Comparison of ENCODE assay signal across 8 cellular contexts in the genomic region with DNA sequence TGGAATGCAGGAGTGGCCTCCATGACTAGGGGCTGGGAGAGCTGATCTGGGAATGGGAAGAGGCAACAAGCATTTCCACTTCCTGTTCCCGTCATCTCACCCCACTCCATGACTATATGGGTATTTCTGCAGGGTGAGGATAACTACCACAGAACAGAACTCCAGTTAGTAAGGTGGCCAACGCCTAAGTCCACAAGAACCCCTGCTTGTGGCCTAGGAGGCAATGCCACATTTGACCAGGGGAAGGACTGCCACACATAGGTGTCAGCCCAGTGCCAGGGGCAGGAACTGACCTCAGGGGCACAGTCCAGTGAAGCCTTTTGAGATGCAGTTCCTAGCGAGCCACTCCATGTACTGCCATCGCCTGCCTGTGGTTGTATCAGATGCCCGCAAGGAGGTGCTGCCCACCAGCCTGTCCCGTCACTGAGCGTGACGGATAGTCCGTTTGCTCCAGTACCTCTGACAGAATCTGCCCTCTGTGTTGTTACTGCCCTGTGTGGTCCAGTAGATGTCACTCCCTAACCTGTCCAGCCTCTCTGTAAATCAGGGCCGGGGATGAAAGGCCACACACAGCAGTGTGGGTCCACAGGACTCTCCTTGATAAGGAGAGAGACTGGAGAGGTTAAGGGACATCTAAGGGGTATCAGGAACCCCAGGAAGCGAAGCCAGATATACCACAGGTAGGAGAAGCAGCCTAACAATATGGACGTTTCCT. TPM values are rescaled to one million over a fixed set of nuclear protein-coding genes. Genes with fewer than 3 reads are reported as not detected.
A peak's percentile ranks its signal among the peaks of the same experiment; 100 is the strongest.
DNase-seq lines count a peak whose midpoint lies in the region; ATAC-seq, FAIRE-seq and TF ChIP-seq lines count a peak whose summit lies in the region.

No MANE protein-coding gene starts in this region.

- TF ChIP-seq POLR2A in H1 (IDR thresholded peaks at IDR 0.05; ENCODE audit: control extremely low read depth in 1 of 2, low read depth in 2 of 2, low read length in 2 of 2) (no peak), transverse colon (IDR thresholded peaks at IDR 0.05) (no peak)

- no peak overlapping the region for H4K8ac ChIP-seq in H1 (ENCODE audit: extremely low read depth, insufficient read depth, low read length)

- no peaks in the 10 kb centered on the region for H3K36me3 ChIP-seq in H1 (ENCODE audit: control insufficient read depth in 2 of 4, insufficient read depth in 4 of 4, low read length in 3 of 4)
- H3K36me3 ChIP-seq in transverse colon = no peaks in the 10 kb centered on the region

- no peak overlapping the region for H3K23ac ChIP-seq in H1 (ENCODE audit: insufficient read length)

- H3K9ac ChIP-seq in H1 (replicated peaks in 1 of 4; ENCODE audit: extremely low read depth in 1 of 4, low read depth in 3 of 4, low read length in 3 of 4) = no peak overlapping the region

- no peak overlapping the region for H3K4ac ChIP-seq in H1 (replicated peaks; ENCODE audit: insufficient read length, low read depth, low read length)

- WGBS in H1 (ENCODE audit: extremely low coverage in 1 of 2, insufficient coverage in 1 of 2, insufficient read length in 1 of 2, insufficient replicate concordance in 2 of 2, low coverage in 1 of 2, low lambda C conversion rate in 2 of 2, missing lambda C conversion rate in 1 of 2), 2 experiments = 34% methylated on average over 12 of the region's 12 CpGs; no CpG with 5 or more reads in 1 of the 2 experiments
- 23 to 35% methylated on average over 2 to 11 of the region's 12 CpGs for WGBS in transverse colon (ENCODE audit: low coverage in 1 of 2), 2 donors

- peak; percentile 90 for TF ChIP-seq RAD21 in H1 (IDR thresholded peaks at IDR 0.05 in 1 of 2, conservative IDR thresholded peaks at IDR 0.05 in 1 of 2; ENCODE audit: low read depth in 2 of 2, low read length in 2 of 2)

- CTCF ChIA-PET in H1 (lab: Charles Lee; ENCODE audit: partially characterized antibody) = interaction anchor here (0.6 to 6.5 kb wide), 37 partner anchors 8 to 264 kb away, joined by 3 to 57 read pairs (median 5); a partner anchor contains a TSS

- POLR2A ChIA-PET in H1 (lab: Charles Lee; ENCODE audit: partially characterized antibody) = interaction anchor here (0.9 kb wide), 1 partner anchor 265 kb away, joined by 3 read pairs; no protein-coding TSS in a partner anchor

- no peak overlapping the region for H2BK20ac ChIP-seq in H1 (ENCODE audit: low read length)

- H3K4me1 ChIP-seq in H1 (replicated peaks in 1 of 4; ENCODE audit: control insufficient read depth in 3 of 4, insufficient read depth in 4 of 4, low read length in 3 of 4) (peaks cover 0 to 2% (median 0%) of the 10 kb centered on the region in 4 experiments; a peak in 1 of 7 replicates), transverse colon (peaks cover 7 to 35% (median 17%) of the 10 kb centered on the region in 4 donors)

- H2AFZ ChIP-seq in H1 (ENCODE audit: low read length) = 0 out of 2 replicates have a peak overlapping the region, but pooled peaks have one; percentile 11

- H4K91ac ChIP-seq in H1 (replicated peaks; ENCODE audit: insufficient read length, low read length) = no peak overlapping the region

- H3K4me3 ChIP-seq in H1 (ENCODE audit: extremely low read depth in 1 of 4, insufficient read depth in 2 of 4, low read depth in 3 of 4, low read length in 4 of 4) (no peak overlapping the region), transverse colon (no peak overlapping the region)

- H2BK5ac ChIP-seq in H1 (ENCODE audit: low read depth, low read length) = no peak overlapping the region

- no peaks in the 10 kb centered on the region for H3K27me3 ChIP-seq in H1 (replicated peaks in 1 of 4; ENCODE audit: control insufficient read depth in 3 of 4, extremely low read depth in 1 of 4, insufficient read depth in 3 of 4, low read length in 3 of 4)
- no peaks in the 10 kb centered on the region for H3K27me3 ChIP-seq in transverse colon

- TF ChIP-seq CTCF in VCaP (conservative IDR thresholded peaks at IDR 0.05) = peak; percentile 84
- TF ChIP-seq CTCF in H1 (IDR thresholded peaks at IDR 0.05; ENCODE audit: control extremely low read depth in 1 of 3, insufficient read depth in 1 of 3, low read depth in 1 of 3, low read length in 3 of 3) = peak; percentile 95 to 99 (median 97)
- peak; percentile 61 to 94 (median 76) for TF ChIP-seq CTCF in transverse colon (IDR thresholded peaks at IDR 0.05)

- intact Hi-C loops in Right ventricle myocardium inferior (cut with DNase I) = loop anchor here (2.0 to 5.0 kb wide), 3 partner anchors 50 to 264 kb away; a partner anchor contains a TSS
- intact Hi-C loops in cardiac septum (cut with DNase I) = loop anchor here (5.0 kb wide), 1 partner anchor 264 kb away; a partner anchor contains a TSS
- intact Hi-C loops in transverse colon (cut with DNase I; ENCODE audit: low total_unique reads) = no loop called here

- H3K23me2 ChIP-seq in H1 (ENCODE audit: low read depth, low read length) = no peaks in the 10 kb centered on the region; the same call in 1 of the 2 replicates

- no peak overlapping the region for H2AK5ac ChIP-seq in H1 (ENCODE audit: low read depth, low read length)

- H3K4me2 ChIP-seq in H1 (ENCODE audit: insufficient read depth in 1 of 2, low read depth in 2 of 2, low read length in 2 of 2) = peak overlapping the region in 1 of 2 experiments; percentile 9; a peak in 1 of 4 replicates

- H2BK120ac ChIP-seq in H1 (replicated peaks; ENCODE audit: low read depth, low read length) = no peak overlapping the region

- in situ Hi-C loops in transverse colon (cut with MboI; ENCODE audit: low pct_ligation_motif_present in 1 of 4, low pct_unique_long_range_greater_than_20kb in 1 of 4, low sequenced_read_pairs in 3 of 4) = loop anchor here in 3 of 4 donors (10.0 to 25.0 kb wide), 3 partner anchors 52 to 254 kb away; a partner anchor contains a TSS

- H3K27ac ChIP-seq in VCaP (peak overlapping the region; percentile 24), H1 (ENCODE audit: low read depth, low read length) (no peak overlapping the region), transverse colon (peak overlapping the region in 2 of 4 donors; percentile 17 to 25)

- TF ChIP-seq EP300 in H1 (IDR thresholded peaks at IDR 0.05; ENCODE audit: borderline replicate concordance in 1 of 2, low read depth in 2 of 2, low read length in 2 of 2) (no peak), transverse colon (IDR thresholded peaks at IDR 0.05; ENCODE audit: low read depth) (no peak)

- H3K14ac ChIP-seq in H1 (ENCODE audit: insufficient read length) = no peak overlapping the region

- peak overlapping the region; percentile 50; the same call in 1 of the 2 replicates for H2BK15ac ChIP-seq in H1 (ENCODE audit: low read length)

- no peak overlapping the region for H4K5ac ChIP-seq in H1 (ENCODE audit: insufficient read length, low read depth, low read length)

- no peak overlapping the region for H2BK12ac ChIP-seq in H1 (ENCODE audit: low read depth, low read length)

- peak; percentile 56 for ATAC-seq in Right ventricle myocardium inferior
- no peak for ATAC-seq in GM21423 (IDR thresholded peaks at IDR 0.05; ENCODE audit: unreplicated experiment)

- peaks cover 4% of the 10 kb centered on the region; the same call in 1 of the 2 replicates for H3K79me1 ChIP-seq in H1 (ENCODE audit: low read depth, low read length)

- no peak overlapping the region for H3K56ac ChIP-seq in H1 (replicated peaks; ENCODE audit: insufficient read length, low read depth, low read length)

- peak; percentile 77 for FAIRE-seq in H1 (lab: Jason Lieb, UNC)

- no peaks in the 10 kb centered on the region for H4K20me1 ChIP-seq in H1 (replicated peaks in 1 of 2; ENCODE audit: control insufficient read depth in 1 of 2, insufficient read depth in 2 of 2, low read length in 2 of 2)

- H3K79me2 ChIP-seq in H1 (ENCODE audit: control insufficient read depth in 1 of 2, insufficient read depth in 2 of 2, low read length in 2 of 2) = peaks cover 0 to 7% of the 10 kb centered on the region in 2 experiments; a peak in 1 of 4 replicates

- H3K9me3 ChIP-seq in H1 (ENCODE audit: insufficient read depth in 2 of 2, low read depth in 1 of 2, low read length in 1 of 2) = no peaks in the 10 kb centered on the region
- no peaks in the 10 kb centered on the region for H3K9me3 ChIP-seq in transverse colon

- no peak overlapping the region; the same call in 1 of the 2 replicates for H3K18ac ChIP-seq in H1 (ENCODE audit: extremely low read depth, low read length)

- DNase-seq in Right ventricle myocardium inferior (ENCODE audit: missing footprints) = no peak
- DNase-seq in cardiac septum (ENCODE audit: low spot score) = no peak
- DNase-seq in NCI-H146 (lab: John Stamatoyannopoulos, UW) = peak; percentile 63
- DNase-seq in H1 (ENCODE audit: low read depth in 1 of 2, low spot score in 2 of 2) = peak; percentile 70 to 79
- peak; percentile 39 for DNase-seq in midbrain (lab: John Stamatoyannopoulos, UW)
- DNase-seq in transverse colon = peak; percentile 85

RNA-seq across cellular contexts. Expression of a gene that starts 3.5 kb away (rescaled TPM):
- 18.7 TPM for total RNA-seq in Right ventricle myocardium inferior
- total RNA-seq in cardiac septum = 18.4 TPM
- 16.5 and 20.8 TPM in 2 replicates for total RNA-seq in H1 (2021; fragmentation: NEBNext Ultra II Directional; extraction: Animal tissue kit (Norgen Biotek cat#: 25700))
- 6.8 and 7.7 TPM in 2 replicates for polyA plus RNA-seq in H1 (2011; rRNA removed)
- 10.5 TPM for polyA plus RNA-seq in H1 (2011; cell fraction: cytosol; rRNA removed)
- 4.2 TPM for polyA plus RNA-seq in H1 (2011; cell fraction: nucleus; rRNA removed)
- 9.7 to 15.8 TPM (median 10.5 TPM) in 4 replicates for polyA plus RNA-seq in H1 (2012, experiment 1 of 2)
- polyA plus RNA-seq in H1 (2012, experiment 2 of 2) = 9.9 TPM
- 14.6 TPM for polyA plus RNA-seq in H1 (2013, experiment 1 of 2)
- 14.9 TPM for polyA plus RNA-seq in H1 (2013, experiment 2 of 2)
- 7.6 and 7.7 TPM in 2 replicates for polyA minus RNA-seq in H1 (2011; rRNA and poly(A)+ RNA removed)
- 8.3 TPM for polyA minus RNA-seq in H1 (2011; cell fraction: cytosol; rRNA and poly(A)+ RNA removed)
- polyA minus RNA-seq in H1 (2011; cell fraction: nucleus; rRNA and poly(A)+ RNA removed) = 10.2 TPM
- total RNA-seq in transverse colon = 10 to 100 TPM in 3 of 4 donors, 1 to 10 TPM in 1; 9.8 to 40.5 (median 31.0) TPM

RNA-seq across cellular contexts. Expression of a gene that starts 12.2 kb away (rescaled TPM):
- total RNA-seq in Right ventricle myocardium inferior (not detected), cardiac septum (not detected), transverse colon (100 to 1,000 TPM in 2 of 4 donors, 10 to 100 TPM in 1, 1 to 10 TPM in 1; 3.4 to 150 (median 121) TPM)
- total RNA-seq in H1 (2021; fragmentation: NEBNext Ultra II Directional; extraction: Animal tissue kit (Norgen Biotek cat#: 25700)) = not detected in 2 replicates
- not detected in 2 replicates for polyA plus RNA-seq in H1 (2011; rRNA removed)
- polyA plus RNA-seq in H1 (2011; cell fraction: cytosol; rRNA removed) = not detected
- not detected for polyA plus RNA-seq in H1 (2011; cell fraction: nucleus; rRNA removed)
- not detected in 4 replicates for polyA plus RNA-seq in H1 (2012, experiment 1 of 2)
- not detected for polyA plus RNA-seq in H1 (2012, experiment 2 of 2)
- not detected for polyA plus RNA-seq in H1 (2013, experiment 1 of 2)
- polyA plus RNA-seq in H1 (2013, experiment 2 of 2) = not detected
- polyA minus RNA-seq in H1 (2011; rRNA and poly(A)+ RNA removed) = not detected in 2 replicates
- polyA minus RNA-seq in H1 (2011; cell fraction: cytosol; rRNA and poly(A)+ RNA removed) = not detected
- not detected for polyA minus RNA-seq in H1 (2011; cell fraction: nucleus; rRNA and poly(A)+ RNA removed)

RNA-seq across cellular contexts. Expression of a gene that starts 34.8 kb away (rescaled TPM):
- total RNA-seq in Right ventricle myocardium inferior (23.3 TPM), cardiac septum (11.5 TPM), transverse colon (10 to 100 TPM; 13.9 to 46.8 (median 16.4) TPM)
- 9.3 and 10.3 TPM in 2 replicates for total RNA-seq in H1 (2021; fragmentation: NEBNext Ultra II Directional; extraction: Animal tissue kit (Norgen Biotek cat#: 25700))
- 9.5 and 16.7 TPM in 2 replicates for polyA plus RNA-seq in H1 (2011; rRNA removed)
- polyA plus RNA-seq in H1 (2011; cell fraction: cytosol; rRNA removed) = 16.0 TPM
- polyA plus RNA-seq in H1 (2011; cell fraction: nucleus; rRNA removed) = 11.4 TPM
- 6.7 to 8.6 TPM (median 8.0 TPM) in 4 replicates for polyA plus RNA-seq in H1 (2012, experiment 1 of 2)
- 10.5 TPM for polyA plus RNA-seq in H1 (2012, experiment 2 of 2)
- polyA plus RNA-seq in H1 (2013, experiment 1 of 2) = 6.6 TPM
- polyA plus RNA-seq in H1 (2013, experiment 2 of 2) = 7.7 TPM
- polyA minus RNA-seq in H1 (2011; rRNA and poly(A)+ RNA removed) = 12.2 and 14.8 TPM in 2 replicates
- polyA minus RNA-seq in H1 (2011; cell fraction: cytosol; rRNA and poly(A)+ RNA removed) = 9.6 TPM
- polyA minus RNA-seq in H1 (2011; cell fraction: nucleus; rRNA and poly(A)+ RNA removed) = 9.0 TPM

RNA-seq across cellular contexts. Expression of a gene that starts 43.3 kb away (rescaled TPM):
- total RNA-seq in Right ventricle myocardium inferior (45.3 TPM), cardiac septum (53.6 TPM), transverse colon (10 to 100 TPM; 27.7 to 67.2 (median 53.0) TPM)
- total RNA-seq in H1 (2021; fragmentation: NEBNext Ultra II Directional; extraction: Animal tissue kit (Norgen Biotek cat#: 25700)) = 68.6 and 72.7 TPM in 2 replicates
- 51.4 and 67.3 TPM in 2 replicates for polyA plus RNA-seq in H1 (2011; rRNA removed)
- polyA plus RNA-seq in H1 (2011; cell fraction: cytosol; rRNA removed) = 56.8 TPM
- polyA plus RNA-seq in H1 (2011; cell fraction: nucleus; rRNA removed) = 28.8 TPM
- 53.5 to 64.2 TPM (median 54.9 TPM) in 4 replicates for polyA plus RNA-seq in H1 (2012, experiment 1 of 2)
- 72.6 TPM for polyA plus RNA-seq in H1 (2012, experiment 2 of 2)
- 48.9 TPM for polyA plus RNA-seq in H1 (2013, experiment 1 of 2)
- 51.3 TPM for polyA plus RNA-seq in H1 (2013, experiment 2 of 2)
- 37.4 and 44.6 TPM in 2 replicates for polyA minus RNA-seq in H1 (2011; rRNA and poly(A)+ RNA removed)
- 28.3 TPM for polyA minus RNA-seq in H1 (2011; cell fraction: cytosol; rRNA and poly(A)+ RNA removed)
- polyA minus RNA-seq in H1 (2011; cell fraction: nucleus; rRNA and poly(A)+ RNA removed) = 31.6 TPM

RNA-seq across cellular contexts. Expression of a gene that starts 43.6 kb away (rescaled TPM):
- total RNA-seq in Right ventricle myocardium inferior (8.4 TPM), cardiac septum (3.3 TPM), transverse colon (not detected)
- total RNA-seq in H1 (2021; fragmentation: NEBNext Ultra II Directional; extraction: Animal tissue kit (Norgen Biotek cat#: 25700)) = not detected in 2 replicates
- not detected in 2 replicates for polyA plus RNA-seq in H1 (2011; rRNA removed)
- polyA plus RNA-seq in H1 (2011; cell fraction: cytosol; rRNA removed) = not detected
- not detected for polyA plus RNA-seq in H1 (2011; cell fraction: nucleus; rRNA removed)
- not detected in 4 replicates for polyA plus RNA-seq in H1 (2012, experiment 1 of 2)
- polyA plus RNA-seq in H1 (2012, experiment 2 of 2) = not detected
- not detected for polyA plus RNA-seq in H1 (2013, experiment 1 of 2)
- not detected for polyA plus RNA-seq in H1 (2013, experiment 2 of 2)
- 0.07 TPM in 1 of 2 replicates, not detected in the other for polyA minus RNA-seq in H1 (2011; rRNA and poly(A)+ RNA removed)
- not detected for polyA minus RNA-seq in H1 (2011; cell fraction: cytosol; rRNA and poly(A)+ RNA removed)
- not detected for polyA minus RNA-seq in H1 (2011; cell fraction: nucleus; rRNA and poly(A)+ RNA removed)

Comparison
In these comparisons a context has a peak if more than half of its experiments do, and no peak if none do; other contexts are left out.
1. DNase-seq: peak in NCI-H146 (single experiment), H1 (2 of 2), midbrain (single experiment) and transverse colon (single experiment); none in Right ventricle myocardium inferior (single experiment) and cardiac septum (single experiment).
2. Peak in every context shown above with its lines, with median percentiles within 50 percentile points of each other: CTCF ChIP-seq.